17 cellular contexts compared by ENCODE assay signal in the genomic region with DNA sequence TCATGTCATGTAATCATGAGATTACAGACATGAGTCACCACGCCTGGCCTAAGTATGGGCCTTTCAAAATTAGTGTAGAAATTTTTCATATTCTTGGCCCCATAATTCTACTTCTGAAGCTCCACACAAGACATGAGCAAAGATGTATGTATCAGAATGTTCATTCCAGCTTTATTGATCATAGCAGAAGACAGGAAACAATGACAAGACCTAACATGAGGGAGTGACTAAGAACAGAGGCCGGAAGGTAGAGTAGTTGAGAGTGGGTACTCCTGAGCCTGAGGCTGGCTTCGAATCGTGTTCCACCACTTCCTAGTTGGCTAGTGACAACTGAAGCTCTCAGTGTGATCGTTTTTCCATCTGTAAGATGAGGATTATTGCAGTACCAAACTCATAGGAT.
DNase-seq lines count a peak whose midpoint lies in the region; ATAC-seq, FAIRE-seq and TF ChIP-seq lines count a peak whose summit lies in the region.
"Had no signal": no experiment of that assay in that cellular context is flagged by ENCODE, and none has a peak within 500 bp of the region (broad histone marks: within the 10 kb centered on the region; RNA-seq: fewer than 3 reads in every experiment).

No MANE protein-coding gene starts in this region.

- in situ Hi-C loops in HepG2 (cut with HindIII; ENCODE audit: extremely low pct_ligation_motif_present, low pct_unique_long_range_greater_than_20kb), result no loop called here

- H4K20me1 ChIP-seq in HepG2 (ENCODE audit: insufficient read depth, low read length), result no peaks in the 10 kb centered on the region

- H3K4me1 Mint-ChIP-seq in activated T-helper 17 cell treated with anti-CD3 and anti-CD28 coated beads, Interleukin-2, amount 50 U/mL, for 72 hours, result no peaks in the 10 kb centered on the region
- H3K4me1 Mint-ChIP-seq: B cell had no signal

- no peak overlapping the region for H3K4me3 Mint-ChIP-seq in activated T-helper 17 cell treated with anti-CD3 and anti-CD28 coated beads, Interleukin-2, amount 50 U/mL, for 72 hours
- H3K4me3 Mint-ChIP-seq: B cell had no signal

- no peak for TF ChIP-seq CTCF in HepG2 (CRISPR knock-in tag; IDR thresholded peaks at IDR 0.05)
- TF ChIP-seq CTCF in right lobe of liver (IDR thresholded peaks at IDR 0.05), result no peak
- TF ChIP-seq CTCF in D721Med (IDR thresholded peaks at IDR 0.05; ENCODE audit: insufficient read depth, missing control alignments), result no peak

- no peak overlapping the region for H3K27ac ChIP-seq in HepG2 (ENCODE audit: extremely low read length, insufficient read depth, low read length)
- H3K27ac ChIP-seq in right lobe of liver, result no peak overlapping the region
- H3K27ac ChIP-seq in epithelial cell of prostate, result peak overlapping the region; percentile 89
- H3K27ac ChIP-seq: PC-9, SJCRH30 had no signal

- H3K36me3 ChIP-seq in HepG2 (replicated peaks in 1 of 2; ENCODE audit: control insufficient read depth in 1 of 2, insufficient read depth in 2 of 2, low read length in 2 of 2), result peaks cover 0 to 2% of the 10 kb centered on the region in 2 experiments; a peak in 2 of 5 replicates
- no peaks in the 10 kb centered on the region for H3K36me3 ChIP-seq in right lobe of liver
- H3K36me3 ChIP-seq: SJCRH30 had no signal

- no peak for TF ChIP-seq POLR2A in HepG2 (IDR thresholded peaks at IDR 0.05; ENCODE audit: insufficient read depth in 1 of 2, low read depth in 2 of 2, low read length in 2 of 2)
- no peak for TF ChIP-seq POLR2A in right lobe of liver (IDR thresholded peaks at IDR 0.05)

- WGBS in HepG2 (ENCODE audit: low lambda C conversion rate), result 83% methylated on average over 5 of the region's 5 CpGs
- WGBS in right lobe of liver (ENCODE audit: insufficient coverage, low coverage, low lambda C conversion rate, missing lambda C conversion rate), result 75% methylated on average over 5 of the region's 5 CpGs

- BruUV-seq in HepG2 (replicated peaks; lab: Mats Ljungman, UMichigan), result no TSS peak

- H3K4me3 ChIP-seq in HepG2 (replicated peaks in 1 of 3; ENCODE audit: insufficient read depth in 1 of 3, low read depth in 2 of 3, low read length in 3 of 3) (no peak overlapping the region), right lobe of liver (no peak overlapping the region)
- H3K4me3 ChIP-seq: PC-9, SJCRH30 had no signal

- no peak for TF ChIP-seq RAD21 in HepG2 (CRISPR knock-in tag; IDR thresholded peaks at IDR 0.05)

- no peak overlapping the region for H3K4me2 ChIP-seq in HepG2 (ENCODE audit: low read depth, low read length)
- H3K4me2 ChIP-seq: PC-9 had no signal

- H3K27me3 Mint-ChIP-seq in activated T-helper 17 cell treated with anti-CD3 and anti-CD28 coated beads, Interleukin-2, amount 50 U/mL, for 72 hours, result peaks cover 7% of the 10 kb centered on the region
- H3K27me3 Mint-ChIP-seq: B cell had no signal

- no peaks in the 10 kb centered on the region for H3K4me1 ChIP-seq in HepG2 (ENCODE audit: insufficient read depth, low read length)
- H3K4me1 ChIP-seq in right lobe of liver, result no peaks in the 10 kb centered on the region
- H3K4me1 ChIP-seq: SJCRH30 had no signal

- CTCF ChIA-PET in HepG2 (lab: Yijun Ruan, JAX; ENCODE audit: low intra/inter-chr PET ratio, low total read pairs), result no interaction called here

- intact Hi-C loops in HepG2 (cut with micrococcal nuclease; ENCODE audit: unreplicated experiment) (no loop called here), right lobe of liver (cut with DNase I) (no loop called here)

- DNase-seq in HepG2 (ENCODE audit: low spot score), result no peak
- DNase-seq in right lobe of liver, result no peak
- peak; percentile 74 for DNase-seq in epithelial cell of prostate (ENCODE audit: low read depth, low spot score)
- DNase-seq in C1 segment of cervical spinal cord (lab: John Stamatoyannopoulos, UW), result no peak
- no peak for DNase-seq in D721Med (ENCODE audit: insufficient read length, low spot score)
- DNase-seq: H7, KBM-7, NCI-H1092, NCI-H1436, NCI-H1930, NCI-H69, PC-9, SJCRH30 had no signal

- no peak overlapping the region for H2AFZ ChIP-seq in HepG2 (ENCODE audit: low read length)
- H2AFZ ChIP-seq: PC-9 had no signal

- H3K9me3 Mint-ChIP-seq in activated T-helper 17 cell treated with anti-CD3 and anti-CD28 coated beads, Interleukin-2, amount 50 U/mL, for 72 hours, result no peaks in the 10 kb centered on the region

- H3K9me3 ChIP-seq in HepG2 (ENCODE audit: low read length), result no peaks in the 10 kb centered on the region
- no peaks in the 10 kb centered on the region for H3K9me3 ChIP-seq in right lobe of liver
- H3K9me3 ChIP-seq: SJCRH30 had no signal

- no peaks in the 10 kb centered on the region for H3K27me3 ChIP-seq in HepG2 (ENCODE audit: control insufficient read depth in 1 of 2, insufficient read depth in 2 of 2, low read length in 2 of 2)
- no peaks in the 10 kb centered on the region for H3K27me3 ChIP-seq in right lobe of liver
- H3K27me3 ChIP-seq: SJCRH30 had no signal

- no peak overlapping the region for H3K27ac Mint-ChIP-seq in activated T-helper 17 cell treated with anti-CD3 and anti-CD28 coated beads, Interleukin-2, amount 50 U/mL, for 72 hours
- H3K27ac Mint-ChIP-seq: B cell had no signal

- FAIRE-seq in HepG2 (lab: Jason Lieb, UNC) (no peak), D721Med (lab: Jason Lieb, UNC) (no peak)
- FAIRE-seq: A204.1 had no signal

- POLR2A ChIA-PET in HepG2 (lab: Yijun Ruan, JAX), result no interaction called here

- no peaks in the 10 kb centered on the region for H3K79me2 ChIP-seq in HepG2 (ENCODE audit: insufficient read depth, low read length)

- TF ChIP-seq EP300 in HepG2 (IDR thresholded peaks at IDR 0.05; ENCODE audit: low read depth in 2 of 2, low read length in 2 of 2) (no peak), HepG2 (CRISPR knock-in tag; IDR thresholded peaks at IDR 0.05; ENCODE audit: borderline replicate concordance) (no peak)

- H3K36me3 Mint-ChIP-seq in activated T-helper 17 cell treated with anti-CD3 and anti-CD28 coated beads, Interleukin-2, amount 50 U/mL, for 72 hours (ENCODE audit: low read depth), result no peaks in the 10 kb centered on the region

- ATAC-seq in HepG2, result no peak
- no peak for ATAC-seq in right lobe of liver
- peak; percentile 24 for ATAC-seq in activated T-helper 17 cell treated with anti-CD3 and anti-CD28 coated beads, Interleukin-2, amount 50 U/mL, for 72 hours (replicated peaks)
- no peak for ATAC-seq in HG03460 (IDR thresholded peaks at IDR 0.05; ENCODE audit: unreplicated experiment)

- H3K9ac ChIP-seq in HepG2 (ENCODE audit: insufficient read depth, low read depth, low read length), result no peak overlapping the region

TF ChIP-seq in HepG2, 621 proteins besides CTCF, POLR2A, EP300 and RAD21:
- TF ChIP-seq ADNP (CRISPR knock-in tag; IDR thresholded peaks at IDR 0.05), result no peak
- peak; percentile 50; the same call in 1 of the 2 replicates for TF ChIP-seq CREB1 (IDR thresholded peaks at IDR 0.05)
- no peak for TF ChIP-seq CREB1 (CRISPR knock-in tag; IDR thresholded peaks at IDR 0.05)
